ENCODE assay signal across 9 cellular contexts in genomic region chr4:87896020-87896621, GRCh38.
DNase-seq lines count a peak whose midpoint lies in the region; ATAC-seq and TF ChIP-seq lines count a peak whose summit lies in the region.
"Had no signal": no experiment of that assay in that cellular context is flagged by ENCODE, and none has a peak within 500 bp of the region (broad histone marks: within the 10 kb centered on the region; RNA-seq: fewer than 3 reads in every experiment).

No MANE protein-coding gene starts in this region.

- peak; percentile 48 for DNase-seq in stimulated activated CD4-positive, alpha-beta T cell treated with anti-CD3 and anti-CD28 coated beads, Interleukin-15, amount 100 ng/mL, for 24 hours
- no peak for DNase-seq in stimulated activated CD4-positive, alpha-beta T cell treated with anti-CD3 and anti-CD28 coated beads, Interleukin-12 subunit alpha, Interleukin-12 subunit beta, amount 100 ng/mL, for 4 hours
- DNase-seq in T1000 (lab: John Stamatoyannopoulos, UW) (peak; percentile 36), glomerular visceral epithelial cell (ENCODE audit: extremely low spot score) (peak; percentile 80), cerebellar nuclear complex (lab: John Stamatoyannopoulos, UW) (no peak), MM.1S (no peak)
- peak; percentile 1 for DNase-seq in stimulated activated CD8-positive, alpha-beta memory T cell treated with anti-CD3 and anti-CD28 coated beads, Interleukin-2, amount 100 ng/mL, for 48 hours (ENCODE audit: low read depth in 2 of 2)

- no peak overlapping the region for H3K4me2 ChIP-seq in MM.1S (ENCODE audit: low read depth, low read length)

- no peaks in the 10 kb centered on the region for H3F3A ChIP-seq in MM.1S (ENCODE audit: insufficient read depth, low read length)

- peaks cover 3% of the 10 kb centered on the region for H3K4me1 ChIP-seq in MM.1S (ENCODE audit: low read length)

- H3K9me2 ChIP-seq in MM.1S (replicated peaks; ENCODE audit: insufficient read depth, low read length) = no peaks in the 10 kb centered on the region

- no peaks in the 10 kb centered on the region for H3K36me3 ChIP-seq in MM.1S (replicated peaks; ENCODE audit: insufficient read depth, low read length)

- no peak overlapping the region for H2AFZ ChIP-seq in MM.1S (ENCODE audit: low read length)

- no peak for TF ChIP-seq CTCF in MM.1S (IDR thresholded peaks at IDR 0.05; ENCODE audit: low read length)

- no peaks in the 10 kb centered on the region for H3K79me2 ChIP-seq in MM.1S (ENCODE audit: low read length)

- H3K27me3 ChIP-seq in MM.1S (replicated peaks; ENCODE audit: insufficient read depth, low read length) = no peaks in the 10 kb centered on the region

- no peaks in the 10 kb centered on the region for H4K20me1 ChIP-seq in MM.1S (ENCODE audit: insufficient read depth, low read length)

- H3K4me3 ChIP-seq in MM.1S (ENCODE audit: low read length) = no peak overlapping the region
- H3K4me3 ChIP-seq: skin epidermis had no signal

- H3K9ac ChIP-seq in MM.1S (ENCODE audit: low read length) = no peak overlapping the region

- ATAC-seq in HG02798 (IDR thresholded peaks at IDR 0.05; ENCODE audit: poor library complexity, unreplicated experiment) = no peak

- H3K27ac ChIP-seq in MM.1S (ENCODE audit: low read length) = no peak overlapping the region
- H3K27ac ChIP-seq: skin epidermis had no signal

- no peaks in the 10 kb centered on the region for H3K9me3 ChIP-seq in MM.1S (replicated peaks; ENCODE audit: insufficient read depth, low read length)

Comparison
In these comparisons a context has a peak if more than half of its experiments do, and no peak if none do; other contexts are left out.
1. DNase-seq: peak in stimulated activated CD4-positive, alpha-beta T cell treated with anti-CD3 and anti-CD28 coated beads, Interleukin-15, amount 100 ng/mL, for 24 hours (single experiment), T1000 (single experiment), glomerular visceral epithelial cell (single experiment) and stimulated activated CD8-positive, alpha-beta memory T cell treated with anti-CD3 and anti-CD28 coated beads, Interleukin-2, amount 100 ng/mL, for 48 hours (2 of 2); none in stimulated activated CD4-positive, alpha-beta T cell treated with anti-CD3 and anti-CD28 coated beads, Interleukin-12 subunit alpha, Interleukin-12 subunit beta, amount 100 ng/mL, for 4 hours (single experiment), cerebellar nuclear complex (0 of 2) and MM.1S (single experiment).